In genomic region chr2:101463458-101463857, GRCh38 we compare ENCODE assay signal across 21 cellular contexts. TPM values are rescaled to one million over a fixed set of nuclear protein-coding genes. Genes with fewer than 3 reads are reported as not detected.
DNase-seq lines count a peak whose midpoint lies in the region; ATAC-seq and TF ChIP-seq lines count a peak whose summit lies in the region.
"Had no signal": no experiment of that assay in that cellular context is flagged by ENCODE, and none has a peak within 500 bp of the region (broad histone marks: within the 10 kb centered on the region; RNA-seq: fewer than 3 reads in every experiment).

No MANE protein-coding gene starts in this region.

- CTCF ChIA-PET in HEK293 (lab: Yijun Ruan, JAX) = interaction anchor here (0.7 kb wide), 1 partner anchor 121 kb away, joined by 3 read pairs; no protein-coding TSS in a partner anchor

- H3K36me3 ChIP-seq in HEK293 (ENCODE audit: control insufficient read depth in 2 of 2, insufficient read depth in 1 of 2, low read length in 2 of 2) = no peaks in the 10 kb centered on the region
- H3K36me3 ChIP-seq in adipocyte (ENCODE audit: control insufficient read depth, insufficient read depth, low read length, severe bottlenecking) = no peaks in the 10 kb centered on the region
- H3K36me3 ChIP-seq: cardiac muscle cell, right lobe of liver had no signal

- H3K4me3 ChIP-seq in HEK293 (ENCODE audit: low read depth, low read length) (no peak overlapping the region), adipocyte (ENCODE audit: low read length) (no peak overlapping the region), skin epidermis (no peak overlapping the region)
- H3K4me3 ChIP-seq: cardiac muscle cell, right lobe of liver had no signal

- peak overlapping the region; percentile 44 for H3K27ac Mint-ChIP-seq in mesothelial cell of epicardium
- H3K27ac Mint-ChIP-seq in stimulated activated memory B cell treated with anti-CD40 and anti-IgM and Interleukin-4, amounts not matched to agents 10 μg/mL and 1 μg/mL and 100 μg/mL, for 72 hours = no peak overlapping the region
- H3K27ac Mint-ChIP-seq: activated B cell treated with CpG ODN at 0.5 μM for 24 hours; CD8-positive, alpha-beta memory T cell had no signal

- no peaks in the 10 kb centered on the region for H3K27me3 Mint-ChIP-seq in mesothelial cell of epicardium (ENCODE audit: low read depth)
- peaks cover 45% of the 10 kb centered on the region for H3K27me3 Mint-ChIP-seq in stimulated activated memory B cell treated with anti-CD40 and anti-IgM and Interleukin-4, amounts not matched to agents 10 μg/mL and 1 μg/mL and 100 μg/mL, for 72 hours

- no peaks in the 10 kb centered on the region for H3K36me3 Mint-ChIP-seq in mesothelial cell of epicardium
- H3K36me3 Mint-ChIP-seq in stimulated activated memory B cell treated with anti-CD40 and anti-IgM and Interleukin-4, amounts not matched to agents 10 μg/mL and 1 μg/mL and 100 μg/mL, for 72 hours = no peaks in the 10 kb centered on the region
- H3K36me3 Mint-ChIP-seq: CD8-positive, alpha-beta memory T cell; natural killer cell treated with Interleukin-12 subunit alpha and Interleukin-12 subunit beta and Interleukin-15 and Interleukin-18, amount 100 ng/mL, for 72 hours had no signal

- H3K9me3 ChIP-seq in HEK293 (ENCODE audit: control insufficient read depth, insufficient read depth, low read depth, low read length) (no peaks in the 10 kb centered on the region), adipocyte (ENCODE audit: control insufficient read depth, low read length) (no peaks in the 10 kb centered on the region)
- H3K9me3 ChIP-seq: right lobe of liver had no signal

- no peaks in the 10 kb centered on the region for H3K27me3 ChIP-seq in adipocyte (replicated peaks; ENCODE audit: control insufficient read depth, insufficient read depth, low read length)
- H3K27me3 ChIP-seq: cardiac muscle cell, right lobe of liver had no signal

- no peak for DNase-seq in adipocyte (ENCODE audit: low read depth)
- DNase-seq in mesothelial cell of epicardium (ENCODE audit: low spot score in 2 of 2, unreplicated experiment in 2 of 2) = no peak
- DNase-seq in iPS-NIHi11 (ENCODE audit: low spot score) = no peak
- DNase-seq: activated B cell treated with CpG ODN at 0.5 μM for 24 hours; activated naive CD4-positive, alpha-beta T cell treated with anti-CD3 and anti-CD28 coated beads, Interleukin-2, amount 50 U/mL, for 16 hours; anterior cingulate cortex; CD8-positive, alpha-beta memory T cell; dermis blood vessel endothelial cell; DMS53; glutamatergic neuron; NCI-H1105; NCI-H2029; NCI-H82; right lobe of liver; T-helper 9 cell had no signal

- ATAC-seq in GM19351 (IDR thresholded peaks at IDR 0.05; ENCODE audit: unreplicated experiment) = no peak
- ATAC-seq in stimulated activated memory B cell treated with anti-CD40 and anti-IgM and Interleukin-4, amounts not matched to agents 10 μg/mL and 1 μg/mL and 100 μg/mL, for 72 hours = no peak

- H3K27ac ChIP-seq in HEK293 (ENCODE audit: extremely low read depth, low read depth, low read length) (no peak overlapping the region), skin epidermis (peak overlapping the region in 17 of 21 experiments; percentile 5 to 81 (median 47))
- H3K27ac ChIP-seq: cardiac muscle cell had no signal

- peak overlapping the region; percentile 57 for H3K9ac ChIP-seq in adipocyte (ENCODE audit: low read length)

- H3K4me1 ChIP-seq in HEK293 (ENCODE audit: control insufficient read depth, insufficient read depth, low read length) (no peaks in the 10 kb centered on the region), adipocyte (ENCODE audit: control insufficient read depth, insufficient read depth, low read length) (peaks cover 19% of the 10 kb centered on the region)

- TF ChIP-seq CTCF in HEK293 (tag by site-specific recombination; IDR thresholded peaks at IDR 0.05) = no peak
- no peak for TF ChIP-seq CTCF in mesothelial cell of epicardium (IDR thresholded peaks at IDR 0.05; ENCODE audit: unreplicated experiment)

- no peak overlapping the region for H3K4me3 Mint-ChIP-seq in mesothelial cell of epicardium
- no peak overlapping the region for H3K4me3 Mint-ChIP-seq in stimulated activated memory B cell treated with anti-CD40 and anti-IgM and Interleukin-4, amounts not matched to agents 10 μg/mL and 1 μg/mL and 100 μg/mL, for 72 hours
- H3K4me3 Mint-ChIP-seq: activated B cell treated with CpG ODN at 0.5 μM for 24 hours; CD8-positive, alpha-beta memory T cell; natural killer cell treated with Interleukin-12 subunit alpha and Interleukin-12 subunit beta and Interleukin-15 and Interleukin-18, amount 100 ng/mL, for 72 hours had no signal

- POLR2A ChIA-PET in HEK293 (lab: Yijun Ruan, JAX) = no interaction called here

- peaks cover 12% of the 10 kb centered on the region for H3K4me1 Mint-ChIP-seq in mesothelial cell of epicardium
- H3K4me1 Mint-ChIP-seq in stimulated activated memory B cell treated with anti-CD40 and anti-IgM and Interleukin-4, amounts not matched to agents 10 μg/mL and 1 μg/mL and 100 μg/mL, for 72 hours = peaks cover 22% of the 10 kb centered on the region
- H3K4me1 Mint-ChIP-seq: CD8-positive, alpha-beta memory T cell had no signal

- no peaks in the 10 kb centered on the region for H3K9me3 Mint-ChIP-seq in mesothelial cell of epicardium
- H3K9me3 Mint-ChIP-seq in stimulated activated memory B cell treated with anti-CD40 and anti-IgM and Interleukin-4, amounts not matched to agents 10 μg/mL and 1 μg/mL and 100 μg/mL, for 72 hours = no peaks in the 10 kb centered on the region
- H3K9me3 Mint-ChIP-seq: activated B cell treated with CpG ODN at 0.5 μM for 24 hours; CD8-positive, alpha-beta memory T cell; natural killer cell treated with Interleukin-12 subunit alpha and Interleukin-12 subunit beta and Interleukin-15 and Interleukin-18, amount 100 ng/mL, for 72 hours had no signal

TF ChIP-seq in HEK293, 187 proteins besides CTCF, POLR2A, EP300 and RAD21:
- TF ChIP-seq GLIS1 (tag by site-specific recombination; IDR thresholded peaks at IDR 0.05) (peak; percentile 54), SCRT2 (tag by site-specific recombination; IDR thresholded peaks at IDR 0.05) (no peak)

RNA-seq across cellular contexts. Expression of gene RFX8, which starts 11.5 kb away (rescaled TPM):
- total RNA-seq in mesothelial cell of epicardium = 0.65 to 0.86 TPM (median 0.66 TPM) in 3 replicates
- total RNA-seq: activated B cell treated with CpG ODN at 0.5 μM for 24 hours; CD8-positive, alpha-beta memory T cell; right lobe of liver had no signal
